ENCODE assay signal across 1 cellular context in the genomic region with DNA sequence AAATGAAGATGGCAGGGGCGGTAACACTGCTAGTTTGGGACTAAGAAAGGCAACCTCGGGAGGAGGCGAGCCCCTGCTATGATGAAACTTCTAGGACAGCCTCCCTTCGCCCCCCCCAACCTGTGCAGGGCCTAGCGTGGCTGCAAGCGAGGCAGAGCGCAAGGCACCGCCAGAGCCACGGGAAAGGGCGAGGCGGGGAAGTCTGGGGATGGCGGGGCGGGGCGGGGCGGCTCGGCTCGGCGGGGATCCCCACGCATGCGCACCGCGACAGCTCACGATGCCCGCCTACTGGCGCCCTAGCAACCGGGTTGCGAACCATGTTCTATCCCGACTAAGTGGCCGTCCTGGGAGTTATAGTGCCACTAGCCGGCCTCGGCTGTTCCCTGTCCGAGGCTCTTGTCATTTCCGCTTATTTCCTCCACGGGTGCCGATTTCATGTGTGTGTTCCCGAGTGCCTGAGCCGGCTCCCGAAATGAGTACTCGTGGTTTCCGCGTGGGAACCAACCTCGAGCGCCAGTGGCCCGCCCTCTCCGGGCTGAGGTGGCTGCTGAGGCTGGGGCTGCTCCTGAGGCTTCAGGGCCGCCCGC.
TF ChIP-seq lines count a peak whose summit lies in the region.

No MANE protein-coding gene starts in this region.

TF ChIP-seq in HepG2, 621 proteins besides CTCF, POLR2A, EP300 and RAD21 (continued from another document):
- TF ChIP-seq, protein P1, sequence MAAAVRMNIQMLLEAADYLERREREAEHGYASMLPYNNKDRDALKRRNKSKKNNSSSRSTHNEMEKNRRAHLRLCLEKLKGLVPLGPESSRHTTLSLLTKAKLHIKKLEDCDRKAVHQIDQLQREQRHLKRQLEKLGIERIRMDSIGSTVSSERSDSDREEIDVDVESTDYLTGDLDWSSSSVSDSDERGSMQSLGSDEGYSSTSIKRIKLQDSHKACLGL (CRISPR knock-in tag; IDR thresholded peaks at IDR 0.05), result peak; percentile 35; the same call in 1 of the 2 replicates
- TF ChIP-seq ZBTB14 (CRISPR knock-in tag; IDR thresholded peaks at IDR 0.05) (no peak), ZNF256 (CRISPR knock-in tag; conservative IDR thresholded peaks at IDR 0.05) (no peak), MIXL1 (CRISPR knock-in tag; IDR thresholded peaks at IDR 0.05) (no peak), FLYWCH1 (CRISPR knock-in tag; IDR thresholded peaks at IDR 0.05) (no peak), NFAT5 (CRISPR knock-in tag; IDR thresholded peaks at IDR 0.05) (no peak), RXRB (CRISPR knock-in tag; IDR thresholded peaks at IDR 0.05; ENCODE audit: borderline replicate concordance) (no peak), ZNF232 (CRISPR knock-in tag; IDR thresholded peaks at IDR 0.05; ENCODE audit: borderline replicate concordance) (peak; percentile 44; the same call in 1 of the 2 replicates), NKX3-1 (CRISPR knock-in tag; IDR thresholded peaks at IDR 0.05) (0 out of 2 replicates have a peak, but pooled peaks have one; percentile 35), HMGA1 (CRISPR knock-in tag; conservative IDR thresholded peaks at IDR 0.05) (no peak), ZNF850 (CRISPR knock-in tag; conservative IDR thresholded peaks at IDR 0.05) (no peak), KLF12 (CRISPR knock-in tag; IDR thresholded peaks at IDR 0.05; ENCODE audit: borderline replicate concordance) (peak; percentile 37; the same call in 1 of the 2 replicates), ZBTB49 (CRISPR knock-in tag; IDR thresholded peaks at IDR 0.05; ENCODE audit: borderline replicate concordance) (no peak), MBD4 (IDR thresholded peaks at IDR 0.05; ENCODE audit: borderline replicate concordance, low read length) (no peak), MTERF4 (CRISPR knock-in tag; IDR thresholded peaks at IDR 0.05) (no peak), UBTF (CRISPR knock-in tag; IDR thresholded peaks at IDR 0.05) (0 out of 2 replicates have a peak, but pooled peaks have one; percentile 21), KAT2B (IDR thresholded peaks at IDR 0.05; ENCODE audit: borderline replicate concordance, low read depth, low read length) (no peak), SRF (IDR thresholded peaks at IDR 0.05; ENCODE audit: low read depth, low read length) (no peak), ZNF703 (CRISPR knock-in tag; IDR thresholded peaks at IDR 0.05; ENCODE audit: borderline replicate concordance) (no peak), TBX2 (CRISPR knock-in tag; IDR thresholded peaks at IDR 0.05; ENCODE audit: borderline replicate concordance) (0 out of 2 replicates have a peak, but pooled peaks have one; percentile 21), ZBTB7B (CRISPR knock-in tag; IDR thresholded peaks at IDR 0.05) (no peak), YY1 (IDR thresholded peaks at IDR 0.05; ENCODE audit: insufficient read depth, insufficient replicate concordance, low read depth, low read length) (peak; percentile 15), HMG20B (CRISPR knock-in tag; conservative IDR thresholded peaks at IDR 0.05) (no peak), SMARCC2 (IDR thresholded peaks at IDR 0.05) (no peak), EZH2 (conservative IDR thresholded peaks at IDR 0.05; ENCODE audit: low read depth, low read length) (no peak), ZNF781 (CRISPR knock-in tag; IDR thresholded peaks at IDR 0.05; ENCODE audit: borderline replicate concordance, not compliant biosample characterization) (no peak), ZFP37 (CRISPR knock-in tag; IDR thresholded peaks at IDR 0.05; ENCODE audit: borderline replicate concordance) (no peak), NFE2 (CRISPR knock-in tag; IDR thresholded peaks at IDR 0.05) (no peak), NFRKB (IDR thresholded peaks at IDR 0.05) (no peak), SSRP1 (CRISPR knock-in tag; IDR thresholded peaks at IDR 0.05) (no peak), ZNF253 (CRISPR knock-in tag; IDR thresholded peaks at IDR 0.05; ENCODE audit: borderline replicate concordance) (no peak), WIZ (CRISPR knock-in tag; IDR thresholded peaks at IDR 0.05) (no peak), ZNF879 (CRISPR knock-in tag; IDR thresholded peaks at IDR 0.05) (no peak), ZNF616 (CRISPR knock-in tag; IDR thresholded peaks at IDR 0.05; ENCODE audit: low read depth) (no peak), ZNF709 (CRISPR knock-in tag; IDR thresholded peaks at IDR 0.05) (no peak)
- TF ChIP-seq, protein P2, sequence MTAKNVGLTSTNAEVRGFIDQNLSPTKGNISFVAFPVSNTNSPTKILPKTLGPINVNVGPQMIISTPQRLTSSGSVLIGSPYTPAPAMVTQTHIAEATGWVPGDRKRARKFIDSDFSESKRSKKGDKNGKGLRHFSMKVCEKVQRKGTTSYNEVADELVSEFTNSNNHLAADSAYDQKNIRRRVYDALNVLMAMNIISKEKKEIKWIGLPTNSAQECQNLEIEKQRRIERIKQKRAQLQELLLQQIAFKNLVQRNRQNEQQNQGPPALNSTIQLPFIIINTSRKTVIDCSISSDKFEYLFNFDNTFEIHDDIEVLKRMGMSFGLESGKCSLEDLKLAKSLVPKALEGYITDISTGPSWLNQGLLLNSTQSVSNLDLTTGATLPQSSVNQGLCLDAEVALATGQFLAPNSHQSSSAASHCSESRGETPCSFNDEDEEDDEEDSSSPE (CRISPR knock-in tag; IDR thresholded peaks at IDR 0.05), result no peak
- TF ChIP-seq, protein P3, sequence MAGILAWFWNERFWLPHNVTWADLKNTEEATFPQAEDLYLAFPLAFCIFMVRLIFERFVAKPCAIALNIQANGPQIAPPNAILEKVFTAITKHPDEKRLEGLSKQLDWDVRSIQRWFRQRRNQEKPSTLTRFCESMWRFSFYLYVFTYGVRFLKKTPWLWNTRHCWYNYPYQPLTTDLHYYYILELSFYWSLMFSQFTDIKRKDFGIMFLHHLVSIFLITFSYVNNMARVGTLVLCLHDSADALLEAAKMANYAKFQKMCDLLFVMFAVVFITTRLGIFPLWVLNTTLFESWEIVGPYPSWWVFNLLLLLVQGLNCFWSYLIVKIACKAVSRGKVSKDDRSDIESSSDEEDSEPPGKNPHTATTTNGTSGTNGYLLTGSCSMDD (CRISPR knock-in tag; IDR thresholded peaks at IDR 0.05), result no peak
- TF ChIP-seq, protein P4, sequence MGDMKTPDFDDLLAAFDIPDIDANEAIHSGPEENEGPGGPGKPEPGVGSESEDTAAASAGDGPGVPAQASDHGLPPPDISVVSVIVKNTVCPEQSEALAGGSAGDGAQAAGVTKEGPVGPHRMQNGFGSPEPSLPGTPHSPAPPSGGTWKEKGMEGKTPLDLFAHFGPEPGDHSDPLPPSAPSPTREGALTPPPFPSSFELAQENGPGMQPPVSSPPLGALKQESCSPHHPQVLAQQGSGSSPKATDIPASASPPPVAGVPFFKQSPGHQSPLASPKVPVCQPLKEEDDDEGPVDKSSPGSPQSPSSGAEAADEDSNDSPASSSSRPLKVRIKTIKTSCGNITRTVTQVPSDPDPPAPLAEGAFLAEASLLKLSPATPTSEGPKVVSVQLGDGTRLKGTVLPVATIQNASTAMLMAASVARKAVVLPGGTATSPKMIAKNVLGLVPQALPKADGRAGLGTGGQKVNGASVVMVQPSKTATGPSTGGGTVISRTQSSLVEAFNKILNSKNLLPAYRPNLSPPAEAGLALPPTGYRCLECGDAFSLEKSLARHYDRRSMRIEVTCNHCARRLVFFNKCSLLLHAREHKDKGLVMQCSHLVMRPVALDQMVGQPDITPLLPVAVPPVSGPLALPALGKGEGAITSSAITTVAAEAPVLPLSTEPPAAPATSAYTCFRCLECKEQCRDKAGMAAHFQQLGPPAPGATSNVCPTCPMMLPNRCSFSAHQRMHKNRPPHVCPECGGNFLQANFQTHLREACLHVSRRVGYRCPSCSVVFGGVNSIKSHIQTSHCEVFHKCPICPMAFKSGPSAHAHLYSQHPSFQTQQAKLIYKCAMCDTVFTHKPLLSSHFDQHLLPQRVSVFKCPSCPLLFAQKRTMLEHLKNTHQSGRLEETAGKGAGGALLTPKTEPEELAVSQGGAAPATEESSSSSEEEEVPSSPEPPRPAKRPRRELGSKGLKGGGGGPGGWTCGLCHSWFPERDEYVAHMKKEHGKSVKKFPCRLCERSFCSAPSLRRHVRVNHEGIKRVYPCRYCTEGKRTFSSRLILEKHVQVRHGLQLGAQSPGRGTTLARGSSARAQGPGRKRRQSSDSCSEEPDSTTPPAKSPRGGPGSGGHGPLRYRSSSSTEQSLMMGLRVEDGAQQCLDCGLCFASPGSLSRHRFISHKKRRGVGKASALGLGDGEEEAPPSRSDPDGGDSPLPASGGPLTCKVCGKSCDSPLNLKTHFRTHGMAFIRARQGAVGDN (CRISPR knock-in tag; IDR thresholded peaks at IDR 0.05), result peak; percentile 71; the same call in 1 of the 2 replicates
